In genomic region chr1:193538690-193539089, GRCh38 we compare ENCODE assay signal across 18 cellular contexts.
DNase-seq lines count a peak whose midpoint lies in the region; ATAC-seq and TF ChIP-seq lines count a peak whose summit lies in the region.
"Had no signal": no experiment of that assay in that cellular context is flagged by ENCODE, and none has a peak within 500 bp of the region (broad histone marks: within the 10 kb centered on the region; RNA-seq: fewer than 3 reads in every experiment).

No MANE protein-coding gene starts in this region.

- peak; percentile 19 for DNase-seq in activated T-cell treated with anti-CD3 and anti-CD28 coated beads for 48 hours (ENCODE audit: low read depth)
- DNase-seq in activated T-cell treated with anti-CD3 and anti-CD28 coated beads for 4 hours, result no peak
- no peak for DNase-seq in activated CD4-positive, alpha-beta T cell treated with anti-CD3 and anti-CD28 coated beads, Interleukin-2, amount 10 ng/mL, durations not matched to agents 7 days and 5 days
- DNase-seq in activated naive CD8-positive, alpha-beta T cell treated with anti-CD3 and anti-CD28 coated beads, Interleukin-2, amount 50 U/mL, for 24 hours, result peak; percentile 29
- DNase-seq in stimulated activated effector memory CD8-positive, alpha-beta T cell treated with anti-CD3 and anti-CD28 coated beads, Interleukin-12 subunit alpha, Interleukin-12 subunit beta, amount 100 ng/mL, for 72 hours (ENCODE audit: low spot score in 2 of 2), result no peak
- DNase-seq in glutamatergic neuron, result no peak
- DNase-seq in NCI-H1105 (lab: John Stamatoyannopoulos, UW), result no peak
- no peak for DNase-seq in SIG-M5 treated with dmso at 0.1 percent for 504 hours (lab: John Stamatoyannopoulos, UW; ENCODE audit: unreplicated experiment)
- DNase-seq: brain microvascular endothelial cell, COR-L47, esophagus squamous epithelium, GOT3, heart right ventricle, kidney glomerular epithelial cell, NCI-H187, NCI-H510A treated with DMSO at 0.1 percent for 48 hours, SK-N-SH, uterus had no signal

- peak; percentile 44 for ATAC-seq in activated naive CD8-positive, alpha-beta T cell treated with anti-CD3 and anti-CD28 coated beads, Interleukin-2, amount 50 U/mL, for 24 hours
- ATAC-seq in stimulated activated effector memory CD8-positive, alpha-beta T cell treated with anti-CD3 and anti-CD28 coated beads, Interleukin-12 subunit alpha, Interleukin-12 subunit beta, amount 100 ng/mL, for 72 hours, result peak; percentile 63
- ATAC-seq: heart right ventricle had no signal

- H3K27me3 Mint-ChIP-seq in activated CD4-positive, alpha-beta T cell treated with anti-CD3 and anti-CD28 coated beads, Interleukin-2, amount 10 ng/mL, durations not matched to agents 7 days and 5 days, result no peaks in the 10 kb centered on the region
- H3K27me3 Mint-ChIP-seq in activated naive CD8-positive, alpha-beta T cell treated with anti-CD3 and anti-CD28 coated beads, Interleukin-2, amount 50 U/mL, for 24 hours, result no peaks in the 10 kb centered on the region
- H3K27me3 Mint-ChIP-seq in glutamatergic neuron (ENCODE audit: unreplicated experiment), result no peaks in the 10 kb centered on the region

- H3K9me3 Mint-ChIP-seq in activated CD4-positive, alpha-beta T cell treated with anti-CD3 and anti-CD28 coated beads, Interleukin-2, amount 10 ng/mL, durations not matched to agents 7 days and 5 days, result peaks cover 14% of the 10 kb centered on the region
- peaks cover 8% of the 10 kb centered on the region for H3K9me3 Mint-ChIP-seq in activated naive CD8-positive, alpha-beta T cell treated with anti-CD3 and anti-CD28 coated beads, Interleukin-2, amount 50 U/mL, for 24 hours
- no peaks in the 10 kb centered on the region for H3K9me3 Mint-ChIP-seq in stimulated activated effector memory CD8-positive, alpha-beta T cell treated with anti-CD3 and anti-CD28 coated beads, Interleukin-12 subunit alpha, Interleukin-12 subunit beta, amount 100 ng/mL, for 72 hours
- no peaks in the 10 kb centered on the region for H3K9me3 Mint-ChIP-seq in glutamatergic neuron (ENCODE audit: unreplicated experiment)

- CTCF ChIA-PET in activated CD4-positive, alpha-beta T cell treated with anti-CD3 and anti-CD28 coated beads, Interleukin-2, amount 10 ng/mL, durations not matched to agents 7 days and 5 days (lab: Charles Lee), result interaction anchor here (1.3 kb wide), 1 partner anchor 13 kb away, joined by 4 read pairs; no protein-coding TSS in a partner anchor

- POLR2A ChIA-PET in activated CD4-positive, alpha-beta T cell treated with anti-CD3 and anti-CD28 coated beads, Interleukin-2, amount 10 ng/mL, durations not matched to agents 7 days and 5 days (lab: Charles Lee), result no interaction called here

- TF ChIP-seq CTCF in glutamatergic neuron (IDR thresholded peaks at IDR 0.05; ENCODE audit: partially characterized antibody, unreplicated experiment), result no peak

- H3K4me1 Mint-ChIP-seq in activated CD4-positive, alpha-beta T cell treated with anti-CD3 and anti-CD28 coated beads, Interleukin-2, amount 10 ng/mL, durations not matched to agents 7 days and 5 days, result peaks cover 61% of the 10 kb centered on the region
- peaks cover 53% of the 10 kb centered on the region for H3K4me1 Mint-ChIP-seq in activated naive CD8-positive, alpha-beta T cell treated with anti-CD3 and anti-CD28 coated beads, Interleukin-2, amount 50 U/mL, for 24 hours
- peaks cover 45% of the 10 kb centered on the region for H3K4me1 Mint-ChIP-seq in stimulated activated effector memory CD8-positive, alpha-beta T cell treated with anti-CD3 and anti-CD28 coated beads, Interleukin-12 subunit alpha, Interleukin-12 subunit beta, amount 100 ng/mL, for 72 hours
- H3K4me1 Mint-ChIP-seq in glutamatergic neuron (ENCODE audit: low read depth, unreplicated experiment), result no peaks in the 10 kb centered on the region

- peak overlapping the region; percentile 8 for H3K4me3 Mint-ChIP-seq in activated CD4-positive, alpha-beta T cell treated with anti-CD3 and anti-CD28 coated beads, Interleukin-2, amount 10 ng/mL, durations not matched to agents 7 days and 5 days
- peak overlapping the region; percentile 7 for H3K4me3 Mint-ChIP-seq in activated naive CD8-positive, alpha-beta T cell treated with anti-CD3 and anti-CD28 coated beads, Interleukin-2, amount 50 U/mL, for 24 hours
- peak overlapping the region; percentile 66 for H3K4me3 Mint-ChIP-seq in stimulated activated effector memory CD8-positive, alpha-beta T cell treated with anti-CD3 and anti-CD28 coated beads, Interleukin-12 subunit alpha, Interleukin-12 subunit beta, amount 100 ng/mL, for 72 hours
- no peak overlapping the region for H3K4me3 Mint-ChIP-seq in glutamatergic neuron (ENCODE audit: unreplicated experiment)

- H3K36me3 Mint-ChIP-seq in activated CD4-positive, alpha-beta T cell treated with anti-CD3 and anti-CD28 coated beads, Interleukin-2, amount 10 ng/mL, durations not matched to agents 7 days and 5 days (ENCODE audit: low read depth), result peaks cover 26% of the 10 kb centered on the region
- no peaks in the 10 kb centered on the region for H3K36me3 Mint-ChIP-seq in activated naive CD8-positive, alpha-beta T cell treated with anti-CD3 and anti-CD28 coated beads, Interleukin-2, amount 50 U/mL, for 24 hours (ENCODE audit: low read depth)
- peaks cover 6% of the 10 kb centered on the region for H3K36me3 Mint-ChIP-seq in stimulated activated effector memory CD8-positive, alpha-beta T cell treated with anti-CD3 and anti-CD28 coated beads, Interleukin-12 subunit alpha, Interleukin-12 subunit beta, amount 100 ng/mL, for 72 hours
- H3K36me3 Mint-ChIP-seq in glutamatergic neuron (ENCODE audit: unreplicated experiment), result no peaks in the 10 kb centered on the region

- peak overlapping the region; percentile 84 for H3K27ac Mint-ChIP-seq in activated CD4-positive, alpha-beta T cell treated with anti-CD3 and anti-CD28 coated beads, Interleukin-2, amount 10 ng/mL, durations not matched to agents 7 days and 5 days
- peak overlapping the region; percentile 91 for H3K27ac Mint-ChIP-seq in activated naive CD8-positive, alpha-beta T cell treated with anti-CD3 and anti-CD28 coated beads, Interleukin-2, amount 50 U/mL, for 24 hours
- H3K27ac Mint-ChIP-seq in stimulated activated effector memory CD8-positive, alpha-beta T cell treated with anti-CD3 and anti-CD28 coated beads, Interleukin-12 subunit alpha, Interleukin-12 subunit beta, amount 100 ng/mL, for 72 hours, result peak overlapping the region; percentile 82
- H3K27ac Mint-ChIP-seq in glutamatergic neuron (ENCODE audit: unreplicated experiment), result no peak overlapping the region

Comparison
In these comparisons a context has a peak if more than half of its experiments do, and no peak if none do; other contexts are left out.
1. DNase-seq: peak in activated T-cell treated with anti-CD3 and anti-CD28 coated beads for 48 hours (single experiment) and activated naive CD8-positive, alpha-beta T cell treated with anti-CD3 and anti-CD28 coated beads, Interleukin-2, amount 50 U/mL, for 24 hours (single experiment); none in activated T-cell treated with anti-CD3 and anti-CD28 coated beads for 4 hours (single experiment), activated CD4-positive, alpha-beta T cell treated with anti-CD3 and anti-CD28 coated beads, Interleukin-2, amount 10 ng/mL, durations not matched to agents 7 days and 5 days (single experiment), stimulated activated effector memory CD8-positive, alpha-beta T cell treated with anti-CD3 and anti-CD28 coated beads, Interleukin-12 subunit alpha, Interleukin-12 subunit beta, amount 100 ng/mL, for 72 hours (0 of 2), glutamatergic neuron (single experiment), NCI-H1105 (single experiment) and SIG-M5 treated with dmso at 0.1 percent for 504 hours (single experiment).